In the genomic region with DNA sequence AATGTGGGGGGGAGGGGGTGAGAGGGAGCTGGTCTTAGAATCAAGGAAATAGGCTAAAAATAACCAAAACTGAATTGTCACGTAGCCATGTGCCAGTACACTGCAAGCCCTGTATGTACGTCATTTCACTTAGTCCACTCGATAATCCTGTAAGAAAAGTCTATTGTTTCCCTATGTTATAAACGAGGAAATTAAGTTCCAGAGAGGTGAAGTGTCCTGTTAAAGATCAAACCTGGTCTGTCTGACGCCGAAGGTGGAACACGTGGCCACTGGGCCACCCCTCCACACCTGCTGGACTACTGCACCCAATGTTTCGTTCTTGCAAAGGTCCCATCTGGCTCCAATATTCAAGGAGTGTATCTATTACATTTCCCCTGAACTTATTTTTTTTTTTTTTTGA, we compare ENCODE assay signal across 21 cellular contexts. TPM values are rescaled to one million over a fixed set of nuclear protein-coding genes. Genes with fewer than 3 reads are reported as not detected.
DNase-seq lines count a peak whose midpoint lies in the region; ATAC-seq, FAIRE-seq and TF ChIP-seq lines count a peak whose summit lies in the region.
"Had no signal": no experiment of that assay in that cellular context is flagged by ENCODE, and none has a peak within 500 bp of the region (broad histone marks: within the 10 kb centered on the region; RNA-seq: fewer than 3 reads in every experiment).

No MANE protein-coding gene starts in this region.

- H3K27me3 ChIP-seq in body of pancreas (no peaks in the 10 kb centered on the region), mucosa of rectum (ENCODE audit: control insufficient read depth in 2 of 2, insufficient read depth in 2 of 2, low read length in 2 of 2) (no peaks in the 10 kb centered on the region)
- H3K27me3 ChIP-seq: ascending aorta, gastrocnemius medialis, uterus had no signal

- FAIRE-seq in urothelium cell line (lab: Jason Lieb, UNC): peak; percentile 53
- FAIRE-seq: GM18507 had no signal

- H3K36me3 ChIP-seq in body of pancreas (replicated peaks in 1 of 2; ENCODE audit: insufficient read depth in 1 of 2, low read depth in 2 of 2) (no peaks in the 10 kb centered on the region), mucosa of rectum (ENCODE audit: control insufficient read depth in 2 of 2, insufficient read depth in 2 of 2, low read length in 2 of 2) (peaks cover 5 to 7% of the 10 kb centered on the region in 2 donors)
- H3K36me3 ChIP-seq: ascending aorta, gastrocnemius medialis, uterus had no signal

- peaks cover 16% of the 10 kb centered on the region for H3K27me3 Mint-ChIP-seq in nephron progenitor cell (ENCODE audit: low read depth, poor library complexity)

- peak; percentile 90 for ATAC-seq in body of pancreas
- ATAC-seq: activated naive CD4-positive, alpha-beta T cell treated with anti-CD3 and anti-CD28 coated beads, Interleukin-2, amount 50 U/mL, for 72 hours; gastrocnemius medialis had no signal

- H3K4me1 ChIP-seq in body of pancreas (peaks cover 8% of the 10 kb centered on the region), mucosa of rectum (ENCODE audit: control insufficient read depth in 2 of 2, insufficient read depth in 2 of 2, low read length in 2 of 2) (peaks cover 22 to 55% of the 10 kb centered on the region in 2 donors)
- H3K4me1 ChIP-seq: ascending aorta, gastrocnemius medialis, uterus had no signal

- H3K9me3 Mint-ChIP-seq in nephron progenitor cell: no peaks in the 10 kb centered on the region
- H3K9me3 Mint-ChIP-seq: activated naive CD4-positive, alpha-beta T cell treated with anti-CD3 and anti-CD28 coated beads, Interleukin-2, amount 50 U/mL, for 72 hours had no signal

- H3K4me1 Mint-ChIP-seq in nephron progenitor cell: peaks cover 7% of the 10 kb centered on the region
- H3K4me1 Mint-ChIP-seq: B cell had no signal

- H3K27ac ChIP-seq in body of pancreas (peak overlapping the region; percentile 4 to 47 (median 30)), mucosa of rectum (ENCODE audit: low read depth in 2 of 2, low read length in 2 of 2) (peak overlapping the region; percentile 88 to 90)
- H3K27ac ChIP-seq: ascending aorta, gastrocnemius medialis, uterus had no signal

- no peak overlapping the region for H3K4me3 ChIP-seq in body of pancreas
- no peak overlapping the region for H3K4me3 ChIP-seq in mucosa of rectum (ENCODE audit: low read length in 2 of 2)
- no peak overlapping the region for H3K4me3 ChIP-seq in foreskin fibroblast (ENCODE audit: low read depth in 1 of 2, low read length in 2 of 2)
- H3K4me3 ChIP-seq: ascending aorta, gastrocnemius medialis, uterus had no signal

- intact Hi-C loops in body of pancreas (cut with DNase I): no loop called here

- H3K36me3 Mint-ChIP-seq in nephron progenitor cell (ENCODE audit: low read depth): no peaks in the 10 kb centered on the region
- H3K36me3 Mint-ChIP-seq: activated naive CD4-positive, alpha-beta T cell treated with anti-CD3 and anti-CD28 coated beads, Interleukin-2, amount 50 U/mL, for 72 hours had no signal

- H3K9me3 ChIP-seq in body of pancreas (no peaks in the 10 kb centered on the region), mucosa of rectum (ENCODE audit: control insufficient read depth in 2 of 2, low read length in 2 of 2) (no peaks in the 10 kb centered on the region)
- H3K9me3 ChIP-seq: ascending aorta, gastrocnemius medialis, uterus had no signal

- H3K4me3 Mint-ChIP-seq in nephron progenitor cell: no peak overlapping the region
- H3K4me3 Mint-ChIP-seq: B cell had no signal

- 66 to 71% methylated on average over 8 of the region's 8 CpGs for WGBS in body of pancreas, 2 donors

- TF ChIP-seq CTCF in body of pancreas (IDR thresholded peaks at IDR 0.05): no peak
- no peak for TF ChIP-seq CTCF in nephron progenitor cell (IDR thresholded peaks at IDR 0.05)
- no peak for TF ChIP-seq CTCF in foreskin fibroblast (IDR thresholded peaks at IDR 0.05; ENCODE audit: low read depth, low read length)

- DNase-seq in NCI-H187 treated with DMSO at 0.1 percent for 48 hours (lab: John Stamatoyannopoulos, UW) (peak; percentile 12), NCI-H187 (lab: John Stamatoyannopoulos, UW) (no peak), body of pancreas (peak; percentile 23 to 48 (median 38)), urothelium cell line (ENCODE audit: low spot score) (no peak), nephron progenitor cell (no peak), midbrain (lab: John Stamatoyannopoulos, UW) (no peak), foreskin fibroblast (no peak)
- DNase-seq: activated CD4-positive, alpha-beta T cell treated with anti-CD3 and anti-CD28 coated beads for 1 hour; effector CD4-positive, alpha-beta T cell; gastrocnemius medialis; HCEC 1CT; mesendoderm; NCI-H526; stimulated activated CD8-positive, alpha-beta memory T cell treated with anti-CD3 and anti-CD28 coated beads, Interleukin-4, amount 100 ng/mL, for 48 hours; uterus had no signal

- H3K27ac Mint-ChIP-seq in nephron progenitor cell: no peak overlapping the region
- H3K27ac Mint-ChIP-seq: activated naive CD4-positive, alpha-beta T cell treated with anti-CD3 and anti-CD28 coated beads, Interleukin-2, amount 50 U/mL, for 72 hours; B cell had no signal

- peak overlapping the region in 1 of 2 donors; percentile 69 for H3K9ac ChIP-seq in mucosa of rectum (ENCODE audit: low read depth in 1 of 2, low read length in 2 of 2)

- no peak for TF ChIP-seq POLR2A in body of pancreas (IDR thresholded peaks at IDR 0.05)

RNA-seq across cellular contexts. Expression of a gene that starts 29.6 kb away (rescaled TPM):
- total RNA-seq in body of pancreas: 1 to 10 TPM; 4.6 to 8.3 TPM
- total RNA-seq: B cell, pulmonary artery endothelial cell had no signal

Comparison
In these comparisons a context has a peak if more than half of its experiments do, and no peak if none do; other contexts are left out.
1. DNase-seq: peak in NCI-H187 treated with DMSO at 0.1 percent for 48 hours (single experiment) and body of pancreas (4 of 4); none in NCI-H187 (0 of 2), urothelium cell line (single experiment), nephron progenitor cell (single experiment), midbrain (single experiment) and foreskin fibroblast (0 of 2).